9 cellular contexts compared by ENCODE assay signal in genomic region chr18:48547456-48548403, GRCh38. TPM values are rescaled to one million over a fixed set of nuclear protein-coding genes. Genes with fewer than 3 reads are reported as not detected.
DNase-seq lines count a peak whose midpoint lies in the region; ATAC-seq and TF ChIP-seq lines count a peak whose summit lies in the region.
"Had no signal": no experiment of that assay in that cellular context is flagged by ENCODE, and none has a peak within 500 bp of the region (broad histone marks: within the 10 kb centered on the region; RNA-seq: fewer than 3 reads in every experiment).

No MANE protein-coding gene starts in this region.

- no peaks in the 10 kb centered on the region for H3K36me3 ChIP-seq in mammary epithelial cell (ENCODE audit: insufficient read depth, low read length)

- intact Hi-C loops in mammary epithelial cell (cut with micrococcal nuclease): loop anchor here (1.0 to 5.0 kb wide), 3 partner anchors 8 to 390 kb away; partner anchors contain the start of gene CTIF

- TSS peak; percentile 78 for BruUV-seq in mammary epithelial cell (replicated peaks; lab: Mats Ljungman, UMichigan)

- H3K9me3 ChIP-seq in mammary epithelial cell (replicated peaks; ENCODE audit: insufficient read depth, low read length): no peaks in the 10 kb centered on the region

- H2AFZ ChIP-seq in mammary epithelial cell (ENCODE audit: low read depth, low read length): peak overlapping the region; percentile 27

- no peak for TF ChIP-seq CTCF in mammary epithelial cell (conservative IDR thresholded peaks at IDR 0.05 in 1 of 2, IDR thresholded peaks at IDR 0.05 in 1 of 2; ENCODE audit: extremely low read depth in 1 of 2, insufficient read depth in 1 of 2, low read depth in 1 of 2, low read length in 2 of 2)

- dilution Hi-C loops in mammary epithelial cell (cut with HindIII; ENCODE audit: low sequenced_read_pairs): no loop called here

- WGBS in mammary epithelial cell (ENCODE audit: low coverage, missing lambda C conversion rate): 78% methylated on average over 13 of the region's 13 CpGs

- H3K9ac ChIP-seq in mammary epithelial cell (ENCODE audit: insufficient read depth, low read length): peak overlapping the region; percentile 80

- H3K79me2 ChIP-seq in mammary epithelial cell (ENCODE audit: insufficient read depth, low read length): peaks cover 90% of the 10 kb centered on the region

- peaks cover 65% of the 10 kb centered on the region for H3K4me1 ChIP-seq in mammary epithelial cell (ENCODE audit: insufficient read depth, low read length)

- DNase-seq in HuH-7 (ENCODE audit: low spot score) (peak; percentile 19), mammary epithelial cell (peak; percentile 93), kidney glomerular epithelial cell (lab: John Stamatoyannopoulos, UW) (peak; percentile 78), ureter (ENCODE audit: low spot score) (peak; percentile 60), NOMO-1 treated with DMSO at 0.1 percent for 48 hours (lab: John Stamatoyannopoulos, UW; ENCODE audit: unreplicated experiment) (no peak)
- no peak for DNase-seq in activated T-cell treated with anti-CD3 and anti-CD28 coated beads, Interleukin-2, amount 50 U/mL, for 48 hours
- DNase-seq: activated naive CD4-positive, alpha-beta T cell treated with anti-CD3 and anti-CD28 coated beads, Interleukin-2, amount 10 ng/mL, durations not matched to agents 7 days and 5 days; NCI-H2227 treated with DMSO at 0.1 percent for 48 hours had no signal

- no peak for ATAC-seq in GM18498 (IDR thresholded peaks at IDR 0.05; ENCODE audit: unreplicated experiment)

- CTCF ChIA-PET in mammary epithelial cell (lab: Charles Lee; ENCODE audit: low non-redundant PET): no interaction called here

- peak overlapping the region; percentile 59 for H3K4me2 ChIP-seq in mammary epithelial cell (ENCODE audit: insufficient read depth, low read depth, low read length)

- no peaks in the 10 kb centered on the region for H4K20me1 ChIP-seq in mammary epithelial cell (ENCODE audit: insufficient read depth, low read length)

- in situ Hi-C loops in mammary epithelial cell (cut with MboI; ENCODE audit: low sequenced_read_pairs in 2 of 2): no loop called here

- H3K27ac ChIP-seq in mammary epithelial cell (ENCODE audit: insufficient read depth, low read depth, low read length): peak overlapping the region; percentile 96

- no peaks in the 10 kb centered on the region for H3K27me3 ChIP-seq in mammary epithelial cell (ENCODE audit: insufficient read depth, low read length)

- peak overlapping the region in 1 of 3 experiments; percentile 15 for H3K4me3 ChIP-seq in mammary epithelial cell (replicated peaks in 1 of 3; ENCODE audit: insufficient read depth in 1 of 3, low read depth in 2 of 3, low read length in 3 of 3)

RNA-seq across cellular contexts. Expression of gene CTIF, which starts 8.9 kb away (rescaled TPM):
- total RNA-seq in mammary epithelial cell (10 to 100 TPM; 68.8 to 70.8 TPM), ureter (62.3 TPM)
- polyA plus RNA-seq in mammary epithelial cell: 13.8 TPM
- polyA minus RNA-seq in mammary epithelial cell: 37.5 TPM

Comparison
In these comparisons a context has a peak if more than half of its experiments do, and no peak if none do; other contexts are left out.
1. DNase-seq: peak in HuH-7 (single experiment), mammary epithelial cell (single experiment), kidney glomerular epithelial cell (single experiment) and ureter (single experiment); none in NOMO-1 treated with DMSO at 0.1 percent for 48 hours (single experiment) and activated T-cell treated with anti-CD3 and anti-CD28 coated beads, Interleukin-2, amount 50 U/mL, for 48 hours (0 of 2).